In genomic region chr2:191410646-191411436, GRCh38 we compare ENCODE assay signal across 14 cellular contexts.
DNase-seq lines count a peak whose midpoint lies in the region; ATAC-seq and TF ChIP-seq lines count a peak whose summit lies in the region.
"Had no signal": no experiment of that assay in that cellular context is flagged by ENCODE, and none has a peak within 500 bp of the region (broad histone marks: within the 10 kb centered on the region; RNA-seq: fewer than 3 reads in every experiment).

No MANE protein-coding gene starts in this region.

- peaks cover 20% of the 10 kb centered on the region for H3K36me3 Mint-ChIP-seq in activated naive CD8-positive, alpha-beta T cell treated with anti-CD3 and anti-CD28 coated beads, Interleukin-2, amount 50 U/mL, for 24 hours (ENCODE audit: low read depth)
- H3K36me3 Mint-ChIP-seq: CD8-positive, alpha-beta T cell had no signal

- H3K9me2 ChIP-seq in PC-3 (replicated peaks; ENCODE audit: low read length) = no peaks in the 10 kb centered on the region

- peak; percentile 78 for ATAC-seq in PC-3
- peak; percentile 67 for ATAC-seq in left colon
- ATAC-seq in thoracic aorta (ENCODE audit: insufficient number of reproducible peaks, low FRiP score, low read depth) = peak; percentile 77
- no peak for ATAC-seq in foreskin keratinocyte
- no peak for ATAC-seq in GM18858 (IDR thresholded peaks at IDR 0.05; ENCODE audit: unreplicated experiment)
- ATAC-seq in activated naive CD8-positive, alpha-beta T cell treated with anti-CD3 and anti-CD28 coated beads, Interleukin-2, amount 50 U/mL, for 24 hours = no peak
- ATAC-seq: CD8-positive, alpha-beta T cell; Panc1 had no signal

- H3K4me1 ChIP-seq in PC-3 (ENCODE audit: insufficient read depth, low read length) = peaks cover 10% of the 10 kb centered on the region
- H3K4me1 ChIP-seq in colonic mucosa = no peaks in the 10 kb centered on the region
- peaks cover 17 to 37% of the 10 kb centered on the region in 2 donors for H3K4me1 ChIP-seq in thoracic aorta (ENCODE audit: control insufficient read depth in 1 of 2, low read depth in 2 of 2)
- no peaks in the 10 kb centered on the region for H3K4me1 ChIP-seq in foreskin keratinocyte

- BruUV-seq in PC-3 (replicated peaks; lab: Mats Ljungman, UMichigan) = no TSS peak

- H3K4me3 Mint-ChIP-seq in activated naive CD8-positive, alpha-beta T cell treated with anti-CD3 and anti-CD28 coated beads, Interleukin-2, amount 50 U/mL, for 24 hours = no peak overlapping the region
- H3K4me3 Mint-ChIP-seq: CD8-positive, alpha-beta T cell had no signal

- H3K27me3 ChIP-seq in PC-3 (ENCODE audit: low read length) (no peaks in the 10 kb centered on the region), colonic mucosa (no peaks in the 10 kb centered on the region), thoracic aorta (replicated peaks; ENCODE audit: insufficient read depth) (no peaks in the 10 kb centered on the region), foreskin keratinocyte (no peaks in the 10 kb centered on the region)

- H3K4me2 ChIP-seq in PC-3 (ENCODE audit: low read length) = no peak overlapping the region

- CTCF ChIA-PET in PC-3 (lab: Charles Lee) = no interaction called here

- H3K9ac ChIP-seq in PC-3 (ENCODE audit: low read length) = no peak overlapping the region
- no peak overlapping the region for H3K9ac ChIP-seq in colonic mucosa (ENCODE audit: low read depth in 2 of 2, low read length in 2 of 2)

- DNase-seq in PC-3 (peak; percentile 14), colonic mucosa (no peak), left colon (no peak), thoracic aorta (ENCODE audit: low spot score) (no peak), foreskin keratinocyte (no peak), mesenteric fat pad (ENCODE audit: low spot score) (no peak)
- DNase-seq in activated naive CD8-positive, alpha-beta T cell treated with anti-CD3 and anti-CD28 coated beads, Interleukin-2, amount 50 U/mL, for 24 hours = no peak
- DNase-seq: CD8-positive, alpha-beta T cell; KBM-7; NCI-H1436; NCI-H2029 treated with DMSO at 0.1 percent for 48 hours; NCI-H510A had no signal

- H4K20me1 ChIP-seq in PC-3 (ENCODE audit: low read length) = no peaks in the 10 kb centered on the region

- intact Hi-C loops in PC-3 (cut with micrococcal nuclease) (loop anchor here (1.0 to 5.0 kb wide), 4 partner anchors 76 to 242 kb away; no protein-coding TSS in a partner anchor), colonic mucosa (cut with DNase I) (no loop called here), left colon (cut with DNase I, micrococcal nuclease) (no loop called here)

- no peaks in the 10 kb centered on the region for H3K79me2 ChIP-seq in PC-3 (ENCODE audit: low read length)

- H3K9me3 ChIP-seq in PC-3 (ENCODE audit: low read length) = no peaks in the 10 kb centered on the region
- no peaks in the 10 kb centered on the region for H3K9me3 ChIP-seq in colonic mucosa
- no peaks in the 10 kb centered on the region for H3K9me3 ChIP-seq in thoracic aorta

- no peak overlapping the region for H2AFZ ChIP-seq in PC-3 (ENCODE audit: low read length)

- peak overlapping the region; percentile 53 for H3K27ac ChIP-seq in PC-3 (ENCODE audit: low read length)
- peak overlapping the region; percentile 28 for H3K27ac ChIP-seq in colonic mucosa
- H3K27ac ChIP-seq in thoracic aorta = peak overlapping the region; percentile 57 to 61
- no peak overlapping the region for H3K27ac ChIP-seq in foreskin keratinocyte

- H3K4me3 ChIP-seq in PC-3 (ENCODE audit: low read length) (no peak overlapping the region), colonic mucosa (no peak overlapping the region), thoracic aorta (no peak overlapping the region)

- peaks cover 64% of the 10 kb centered on the region for H3K36me3 ChIP-seq in PC-3 (ENCODE audit: low read depth, low read length)
- H3K36me3 ChIP-seq in colonic mucosa = no peaks in the 10 kb centered on the region
- peaks cover 8% of the 10 kb centered on the region for H3K36me3 ChIP-seq in thoracic aorta

- TF ChIP-seq CTCF in PC-3 (conservative IDR thresholded peaks at IDR 0.05; ENCODE audit: low read depth, low read length) = no peak
- TF ChIP-seq CTCF in colonic mucosa (IDR thresholded peaks at IDR 0.05) = no peak
- TF ChIP-seq CTCF in thoracic aorta (IDR thresholded peaks at IDR 0.05) = no peak
- TF ChIP-seq CTCF in foreskin keratinocyte (conservative IDR thresholded peaks at IDR 0.05) = no peak

- POLR2A ChIA-PET in PC-3 (lab: Charles Lee; ENCODE audit: unreplicated experiment) = no interaction called here

- no peaks in the 10 kb centered on the region for H3K4me1 Mint-ChIP-seq in activated naive CD8-positive, alpha-beta T cell treated with anti-CD3 and anti-CD28 coated beads, Interleukin-2, amount 50 U/mL, for 24 hours

- no peaks in the 10 kb centered on the region for H3K27me3 Mint-ChIP-seq in activated naive CD8-positive, alpha-beta T cell treated with anti-CD3 and anti-CD28 coated beads, Interleukin-2, amount 50 U/mL, for 24 hours

- H3K27ac Mint-ChIP-seq in activated naive CD8-positive, alpha-beta T cell treated with anti-CD3 and anti-CD28 coated beads, Interleukin-2, amount 50 U/mL, for 24 hours = no peak overlapping the region
- H3K27ac Mint-ChIP-seq: CD8-positive, alpha-beta T cell had no signal

- H3F3A ChIP-seq in PC-3 (ENCODE audit: low read length, unreplicated experiment) = no peaks in the 10 kb centered on the region

- no peaks in the 10 kb centered on the region for H3K9me3 Mint-ChIP-seq in activated naive CD8-positive, alpha-beta T cell treated with anti-CD3 and anti-CD28 coated beads, Interleukin-2, amount 50 U/mL, for 24 hours
- H3K9me3 Mint-ChIP-seq: CD8-positive, alpha-beta T cell had no signal

Comparison
In these comparisons a context has a peak if more than half of its experiments do, and no peak if none do; other contexts are left out.
1. ATAC-seq: peak in PC-3 (single experiment), left colon (single experiment) and thoracic aorta (single experiment); none in foreskin keratinocyte (single experiment), GM18858 (single experiment) and activated naive CD8-positive, alpha-beta T cell treated with anti-CD3 and anti-CD28 coated beads, Interleukin-2, amount 50 U/mL, for 24 hours (single experiment).